In genomic region chr10:54983255-54983654, GRCh38 we compare ENCODE assay signal across 27 cellular contexts.
DNase-seq lines count a peak whose midpoint lies in the region; ATAC-seq, FAIRE-seq and TF ChIP-seq lines count a peak whose summit lies in the region.
"Had no signal": no experiment of that assay in that cellular context is flagged by ENCODE, and none has a peak within 500 bp of the region (broad histone marks: within the 10 kb centered on the region; RNA-seq: fewer than 3 reads in every experiment).

No MANE protein-coding gene starts in this region.

- H3K27ac ChIP-seq in trophoblast cell (ENCODE audit: low read depth, low read length), result no peak overlapping the region
- H3K27ac ChIP-seq: A549; BLaER1 treated with 17β-estradiol and CSF1 and Interleukin-3, amounts not matched to agents 10 nM and 100 nM; HL-60; SK-N-MC had no signal

- H3K14ac ChIP-seq in trophoblast cell (ENCODE audit: low read length), result no peak overlapping the region

- no peak for ATAC-seq in HG02840 (IDR thresholded peaks at IDR 0.05; ENCODE audit: low FRiP score, unreplicated experiment)
- ATAC-seq: A549, GM12878, Panc1 had no signal

- no peaks in the 10 kb centered on the region for H3K79me1 ChIP-seq in trophoblast cell (ENCODE audit: low read length)

- DNase-seq in RKO (ENCODE audit: low spot score) (peak; percentile 32), bronchial epithelial cell (ENCODE audit: low read depth) (peak; percentile 41), fibroblast of mammary gland (ENCODE audit: low read depth) (peak; percentile 2), retinal pigment epithelial cell (ENCODE audit: low read depth) (peak; percentile 24), NCI-H1092 (lab: John Stamatoyannopoulos, UW) (no peak), trophoblast cell (no peak)
- DNase-seq: AML-193; CD4-positive, alpha-beta T cell; EL; GDM1; HCEC 1CT; NCI-H1048; NCI-H1417 treated with DMSO at 0.1 percent for 48 hours; NCI-H1694 treated with DMSO at 0.1 percent for 48 hours; NCI-H2081; NCI-H2227 treated with DMSO at 0.1 percent for 48 hours; NCI-H526 treated with DMSO at 0.1 percent for 48 hours; SIG-M5 had no signal

- no peak overlapping the region for H2BK120ac ChIP-seq in trophoblast cell (ENCODE audit: insufficient read depth, low read length, poor library complexity)

- H3K4me3 ChIP-seq in bronchial epithelial cell (ENCODE audit: low read depth, low read length) (no peak overlapping the region), fibroblast of mammary gland (ENCODE audit: control insufficient read depth, low read depth, low read length) (no peak overlapping the region), retinal pigment epithelial cell (ENCODE audit: low read length) (no peak overlapping the region), trophoblast cell (ENCODE audit: low read depth, low read length) (no peak overlapping the region)
- H3K4me3 ChIP-seq: A549; BLaER1 treated with 17β-estradiol and CSF1 and Interleukin-3, amounts not matched to agents 10 nM and 100 nM; GM12878; SK-N-MC had no signal

- H4K12ac ChIP-seq in trophoblast cell (ENCODE audit: low read depth, low read length), result no peak overlapping the region

- H3K36me3 ChIP-seq in bronchial epithelial cell (ENCODE audit: control insufficient read depth, insufficient read depth, low read length), result no peaks in the 10 kb centered on the region
- H3K36me3 ChIP-seq in trophoblast cell (ENCODE audit: control insufficient read depth in 1 of 2, insufficient read depth in 2 of 2, low read length in 2 of 2), result no peaks in the 10 kb centered on the region
- H3K36me3 ChIP-seq: BLaER1 treated with 17β-estradiol and CSF1 and Interleukin-3, amounts not matched to agents 10 nM and 100 nM had no signal

- no peak overlapping the region for H2BK5ac ChIP-seq in trophoblast cell (ENCODE audit: low read depth, low read length, poor library complexity)

- no peak for FAIRE-seq in bronchial epithelial cell (lab: Jason Lieb, UNC)
- FAIRE-seq: A549, D721Med, GM12878, H1 had no signal

- TF ChIP-seq CTCF in bronchial epithelial cell (IDR thresholded peaks at IDR 0.05; ENCODE audit: insufficient read depth, low read length, severe bottlenecking) (no peak), fibroblast of mammary gland (conservative IDR thresholded peaks at IDR 0.05; ENCODE audit: control insufficient read depth, insufficient read depth, low read depth, low read length) (no peak), retinal pigment epithelial cell (conservative IDR thresholded peaks at IDR 0.05; ENCODE audit: low read depth, low read length) (no peak)

- no peak overlapping the region for H2AFZ ChIP-seq in trophoblast cell (ENCODE audit: insufficient read depth, low read length, poor library complexity)

- no peak overlapping the region for H2AK5ac ChIP-seq in trophoblast cell (ENCODE audit: low read length)

- no peak overlapping the region for H3K4me2 ChIP-seq in trophoblast cell (ENCODE audit: low read length)
- H3K4me2 ChIP-seq: A549; BLaER1 treated with 17β-estradiol and CSF1 and Interleukin-3, amounts not matched to agents 10 nM and 100 nM had no signal

- no peaks in the 10 kb centered on the region for H3K9me3 ChIP-seq in trophoblast cell (ENCODE audit: insufficient read depth, low read depth, low read length)
- H3K9me3 ChIP-seq: A549; BLaER1 treated with 17β-estradiol and CSF1 and Interleukin-3, amounts not matched to agents 10 nM and 100 nM had no signal

- H3K4ac ChIP-seq in trophoblast cell (ENCODE audit: low read depth, low read length), result no peak overlapping the region

- no peaks in the 10 kb centered on the region for H3K79me2 ChIP-seq in trophoblast cell (ENCODE audit: control insufficient read depth, insufficient read depth, low read length, poor library complexity)

- H3K23ac ChIP-seq in trophoblast cell (ENCODE audit: low read length), result no peak overlapping the region

- no peak overlapping the region for H4K91ac ChIP-seq in trophoblast cell (ENCODE audit: low read depth, low read length)

- no peaks in the 10 kb centered on the region for H3K27me3 ChIP-seq in bronchial epithelial cell (ENCODE audit: control insufficient read depth, insufficient read depth, low read length)
- H3K27me3 ChIP-seq in trophoblast cell (ENCODE audit: insufficient read depth, low read length), result no peaks in the 10 kb centered on the region
- H3K27me3 ChIP-seq: BLaER1 treated with 17β-estradiol and CSF1 and Interleukin-3, amounts not matched to agents 10 nM and 100 nM had no signal

- H3K9ac ChIP-seq in trophoblast cell (ENCODE audit: low read length), result no peak overlapping the region
- H3K9ac ChIP-seq: BLaER1 treated with 17β-estradiol and CSF1 and Interleukin-3, amounts not matched to agents 10 nM and 100 nM had no signal

- no peak overlapping the region for H4K8ac ChIP-seq in trophoblast cell (ENCODE audit: low read depth, low read length)

- no peak overlapping the region for H2BK12ac ChIP-seq in trophoblast cell (ENCODE audit: low read length)

- H3K4me1 ChIP-seq in trophoblast cell (ENCODE audit: control insufficient read depth in 1 of 2, insufficient read depth in 2 of 2, low read length in 2 of 2), result no peaks in the 10 kb centered on the region
- H3K4me1 ChIP-seq: A549; BLaER1 treated with 17β-estradiol and CSF1 and Interleukin-3, amounts not matched to agents 10 nM and 100 nM had no signal

- no peak overlapping the region for H3K18ac ChIP-seq in trophoblast cell (ENCODE audit: low read length)

Comparison
In these comparisons a context has a peak if more than half of its experiments do, and no peak if none do; other contexts are left out.
1. DNase-seq: peak in RKO (single experiment), bronchial epithelial cell (single experiment), fibroblast of mammary gland (single experiment) and retinal pigment epithelial cell (single experiment); none in NCI-H1092 (single experiment) and trophoblast cell (0 of 2).